36 cellular contexts compared by ENCODE assay signal in the genomic region with DNA sequence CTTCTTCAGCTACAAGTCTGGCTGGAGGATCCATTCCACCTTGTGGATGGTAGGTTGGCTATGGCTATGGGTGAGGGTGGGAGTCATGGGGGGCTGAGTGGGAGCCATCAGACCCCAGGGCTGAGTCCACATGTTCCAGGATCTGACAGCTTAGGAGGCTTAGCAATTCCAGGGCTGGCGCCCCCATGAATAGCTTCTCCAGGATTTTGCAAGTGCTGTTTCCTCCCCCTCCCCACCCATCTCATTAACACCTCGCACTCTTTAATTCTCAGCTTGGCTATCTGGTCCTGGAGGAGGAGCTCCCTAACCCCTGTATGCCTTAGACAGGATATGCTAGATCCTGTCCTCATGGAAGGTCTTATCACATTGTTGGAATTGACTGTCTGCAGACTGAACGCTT. TPM values are rescaled to one million over a fixed set of nuclear protein-coding genes. Genes with fewer than 3 reads are reported as not detected.
"Had no signal": no experiment of that assay in that cellular context is flagged by ENCODE, and none has a peak within 500 bp of the region (broad histone marks: within the 10 kb centered on the region; RNA-seq: fewer than 3 reads in every experiment).

No MANE protein-coding gene starts in this region.

- H3K4me1 ChIP-seq: lower lobe of right lung, neural progenitor cell, right lobe of liver, uterus had no signal

- H3K27ac ChIP-seq: left lung, lower lobe of right lung, neural progenitor cell, neutrophil, parathyroid adenoma, right atrium auricular region, right lobe of liver, tibial nerve, uterus had no signal

- DNase-seq: hypothalamus; immature natural killer cell; kidney; lower lobe of right lung; mammary epithelial cell; mesenchymal stem cell; naive B cell; natural killer cell; nephron progenitor cell; occipital lobe; right lobe of liver; small intestine; stimulated activated CD4-positive, alpha-beta T cell treated with anti-CD3 and anti-CD28 coated beads, Interleukin-1b, Interleukin-23, amount 100 ng/mL, for 48 hours; stimulated activated CD4-positive, alpha-beta T cell treated with anti-CD3 and anti-CD28 coated beads, Interleukin-2, amount 100 ng/mL, for 48 hours; stimulated activated CD4-positive, alpha-beta T cell treated with anti-CD3 and anti-CD28 coated beads, Interleukin-4, amount 100 ng/mL, for 4 hours; stimulated activated CD8-positive, alpha-beta memory T cell treated with anti-CD3 and anti-CD28 coated beads, Interleukin-4, amount 100 ng/mL, for 48 hours; stimulated activated naive CD4-positive, alpha-beta T cell treated with Interleukin-2 at 50 U/mL for 16 hours; stimulated activated naive CD8-positive, alpha-beta T cell treated with anti-CD3 and anti-CD28 coated beads, Interleukin-15, amount 100 ng/mL, for 72 hours; substantia nigra; uterus had no signal

- H3K4me2 ChIP-seq: neural progenitor cell had no signal

- H3K79me2 ChIP-seq: parathyroid adenoma had no signal

- H3K36me3 ChIP-seq: left lung, lower lobe of right lung, neural progenitor cell, neutrophil, right atrium auricular region, right lobe of liver, tibial nerve, uterus had no signal

- H3K9ac ChIP-seq: neural progenitor cell, parathyroid adenoma had no signal

- H3K9me3 ChIP-seq: left lung, lower lobe of right lung, neutrophil, right atrium auricular region, right lobe of liver, tibial nerve, uterus had no signal

- H3K4me3 ChIP-seq: left lung, lower lobe of right lung, neural progenitor cell, right atrium auricular region, right lobe of liver, tibial nerve, uterus had no signal

- H3K27me3 ChIP-seq: neural progenitor cell, uterus had no signal

- ATAC-seq: left colon; left lung; lower lobe of right lung; natural killer cell; right lobe of liver; stimulated activated memory B cell treated with anti-CD40 and anti-IgM and Interleukin-4, amounts not matched to agents 10 μg/mL and 1 μg/mL and 100 μg/mL, for 72 hours; stimulated activated naive CD8-positive, alpha-beta T cell treated with anti-CD3 and anti-CD28 coated beads, Interleukin-15, amount 100 ng/mL, for 72 hours had no signal

RNA-seq across cellular contexts. Expression of a gene that starts 39.0 kb away (rescaled TPM):
- total RNA-seq: left colon, mononuclear cell, natural killer cell, occipital lobe, osteocyte, progenitor cell of endocrine pancreas, pulmonary artery endothelial cell, renal cortical epithelial cell, temporal lobe had no signal
- polyA plus RNA-seq: immature natural killer cell had no signal

RNA-seq across cellular contexts. Expression of a gene that starts 47.0 kb away (rescaled TPM):
- total RNA-seq: liver, mammary epithelial cell, mononuclear cell, occipital lobe, osteocyte, pulmonary artery endothelial cell, temporal lobe, ureter had no signal
- polyA plus RNA-seq: immature natural killer cell, liver had no signal
